18 cellular contexts compared by ENCODE assay signal in the genomic region with DNA sequence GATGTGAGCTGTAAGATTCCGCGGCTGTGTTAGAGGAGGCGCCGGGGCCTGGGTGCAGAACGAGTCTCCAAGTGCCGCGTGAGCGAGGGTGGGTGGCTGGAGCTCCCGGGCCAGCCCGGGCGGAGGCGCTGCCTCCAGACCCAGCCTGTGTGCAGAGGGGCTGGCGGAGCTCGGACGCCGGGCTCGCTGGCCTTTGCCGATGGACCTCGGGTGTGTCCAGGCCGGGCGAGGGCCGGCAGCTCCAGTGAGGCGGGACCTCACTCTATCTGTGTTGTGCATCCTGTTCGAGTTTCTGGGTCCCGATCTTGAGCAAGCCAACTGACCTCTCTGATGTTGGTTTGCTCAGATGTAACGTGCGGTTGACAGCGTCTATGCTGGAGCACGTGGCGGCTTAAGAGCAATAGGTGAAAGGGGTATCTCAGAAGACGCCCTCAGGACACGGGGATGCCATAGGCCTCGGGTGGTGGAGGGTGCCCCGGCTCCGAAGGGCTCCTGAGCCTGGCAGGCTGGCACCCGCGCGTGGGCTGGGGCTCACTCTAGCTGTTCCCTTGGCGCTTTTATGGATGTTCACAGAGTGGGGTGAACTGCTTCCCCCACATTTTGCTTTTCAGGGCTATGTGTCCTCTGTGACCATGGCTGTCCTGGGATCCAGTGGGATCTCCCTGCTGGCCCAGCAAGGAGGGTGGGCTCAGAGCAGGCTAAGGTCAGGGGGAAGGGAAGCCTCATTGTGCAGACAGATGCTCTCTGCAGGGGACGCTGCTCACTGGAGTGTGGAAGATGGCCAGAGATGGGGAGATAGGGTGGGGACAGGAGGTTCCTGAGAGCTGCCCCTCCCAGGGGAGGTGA.
DNase-seq lines count a peak whose midpoint lies in the region; ATAC-seq and TF ChIP-seq lines count a peak whose summit lies in the region.
"Had no signal": no experiment of that assay in that cellular context is flagged by ENCODE, and none has a peak within 500 bp of the region (broad histone marks: within the 10 kb centered on the region; RNA-seq: fewer than 3 reads in every experiment).

No MANE protein-coding gene starts in this region.

- H3K4me1 ChIP-seq in lung (ENCODE audit: control insufficient read depth in 2 of 2, insufficient read depth in 2 of 2, low read length in 2 of 2) (no peaks in the 10 kb centered on the region), testis (no peaks in the 10 kb centered on the region)
- H3K4me1 ChIP-seq: A549, Peyer's patch had no signal

- POLR2A ChIA-PET in activated CD4-positive, alpha-beta memory T cell treated with anti-CD3 and anti-CD28 coated beads, Interleukin-2, amount 10 ng/mL, durations not matched to agents 7 days and 5 days (lab: Charles Lee): no interaction called here
- POLR2A ChIA-PET in activated CD4-positive, alpha-beta memory T cell treated with anti-CD3 and anti-CD28 coated beads for 36 hours (lab: Charles Lee): no interaction called here

- DNase-seq in activated CD4-positive, alpha-beta memory T cell treated with anti-CD3 and anti-CD28 coated beads, Interleukin-2, amount 10 ng/mL, durations not matched to agents 7 days and 5 days: peak; percentile 9
- no peak for DNase-seq in activated CD4-positive, alpha-beta memory T cell treated with anti-CD3 and anti-CD28 coated beads for 36 hours
- peak; percentile 4 for DNase-seq in activated T-helper 2 cell treated with anti-CD3 and anti-CD28 coated beads, Interferon-gamma antibody, Interleukin-2, Interleukin-4, amounts not matched to agents 10 μg/mL and 5 μg/mL and 100 μg/mL, durations not matched to agents 14 hours and 24 hours and 36 hours (ENCODE audit: low spot score)
- no peak for DNase-seq in lung (ENCODE audit: low spot score)
- peak; percentile 8 for DNase-seq in testis
- DNase-seq in activated gamma-delta T cell treated with Interleukin-2 at 50 U/mL for 16 hours: no peak
- DNase-seq in GM13976 (ENCODE audit: low spot score): no peak
- DNase-seq in pons (ENCODE audit: low spot score): no peak
- DNase-seq: activated CD4-positive, alpha-beta T cell treated with anti-CD3 and anti-CD28 coated beads, Interleukin-2, amount 50 U/mL, for 4 hours; amniotic stem cell; central memory CD4-positive, alpha-beta T cell; MV-4-11; NCI-H2171; stimulated activated CD4-positive, alpha-beta T cell treated with anti-CD3 and anti-CD28 coated beads, Interleukin-4, amount 100 ng/mL, for 1 hour had no signal

- H3K27me3 Mint-ChIP-seq in activated CD4-positive, alpha-beta memory T cell treated with anti-CD3 and anti-CD28 coated beads, Interleukin-2, amount 10 ng/mL, durations not matched to agents 7 days and 5 days: no peaks in the 10 kb centered on the region
- peaks cover 8% of the 10 kb centered on the region for H3K27me3 Mint-ChIP-seq in activated CD4-positive, alpha-beta memory T cell treated with anti-CD3 and anti-CD28 coated beads for 36 hours
- no peaks in the 10 kb centered on the region for H3K27me3 Mint-ChIP-seq in activated T-helper 2 cell treated with anti-CD3 and anti-CD28 coated beads, Interferon-gamma antibody, Interleukin-2, Interleukin-4, amounts not matched to agents 10 μg/mL and 5 μg/mL and 100 μg/mL, durations not matched to agents 14 hours and 24 hours and 36 hours (ENCODE audit: low read depth)

- CTCF ChIA-PET in activated CD4-positive, alpha-beta memory T cell treated with anti-CD3 and anti-CD28 coated beads, Interleukin-2, amount 10 ng/mL, durations not matched to agents 7 days and 5 days (lab: Charles Lee): no interaction called here
- CTCF ChIA-PET in activated CD4-positive, alpha-beta memory T cell treated with anti-CD3 and anti-CD28 coated beads for 36 hours (lab: Charles Lee): no interaction called here

- H3K4me1 Mint-ChIP-seq in activated CD4-positive, alpha-beta memory T cell treated with anti-CD3 and anti-CD28 coated beads, Interleukin-2, amount 10 ng/mL, durations not matched to agents 7 days and 5 days: peaks cover 2% of the 10 kb centered on the region
- H3K4me1 Mint-ChIP-seq in activated CD4-positive, alpha-beta memory T cell treated with anti-CD3 and anti-CD28 coated beads for 36 hours (ENCODE audit: low read depth): peaks cover 6% of the 10 kb centered on the region
- H3K4me1 Mint-ChIP-seq in activated T-helper 2 cell treated with anti-CD3 and anti-CD28 coated beads, Interferon-gamma antibody, Interleukin-2, Interleukin-4, amounts not matched to agents 10 μg/mL and 5 μg/mL and 100 μg/mL, durations not matched to agents 14 hours and 24 hours and 36 hours (ENCODE audit: low read depth): no peaks in the 10 kb centered on the region

- peak; percentile 27 for ATAC-seq in lung (ENCODE audit: insufficient read depth, low FRiP score)
- ATAC-seq: A549 had no signal

- H3K27ac ChIP-seq in lung (ENCODE audit: low read depth in 1 of 2, low read length in 1 of 2) (no peak overlapping the region), testis (no peak overlapping the region)
- H3K27ac ChIP-seq: A549, C4-2B, Peyer's patch had no signal

- no peak overlapping the region for H3K27ac Mint-ChIP-seq in activated CD4-positive, alpha-beta memory T cell treated with anti-CD3 and anti-CD28 coated beads, Interleukin-2, amount 10 ng/mL, durations not matched to agents 7 days and 5 days
- H3K27ac Mint-ChIP-seq in activated CD4-positive, alpha-beta memory T cell treated with anti-CD3 and anti-CD28 coated beads for 36 hours: no peak overlapping the region
- no peak overlapping the region for H3K27ac Mint-ChIP-seq in activated T-helper 2 cell treated with anti-CD3 and anti-CD28 coated beads, Interferon-gamma antibody, Interleukin-2, Interleukin-4, amounts not matched to agents 10 μg/mL and 5 μg/mL and 100 μg/mL, durations not matched to agents 14 hours and 24 hours and 36 hours
- H3K27ac Mint-ChIP-seq: activated T-helper 1 cell treated with anti-CD3 and anti-CD28 coated beads, Interleukin-12 subunit alpha, Interleukin-12 subunit beta, Interleukin-2, Interleukin-4 antibody, amounts not matched to agents 30 ng/mL and 10 ng/mL and 1 ng/mL, durations not matched to agents 14 hours and 24 hours and 36 hours had no signal

- H3K9me3 ChIP-seq in lung (ENCODE audit: control insufficient read depth in 2 of 2, insufficient read depth in 1 of 2, low read length in 1 of 2): peaks cover 0 to 6% of the 10 kb centered on the region in 2 donors
- no peaks in the 10 kb centered on the region for H3K9me3 ChIP-seq in testis
- H3K9me3 ChIP-seq: A549, Peyer's patch had no signal

- TF ChIP-seq POLR2A in testis (IDR thresholded peaks at IDR 0.05): no peak

- H3K4me3 ChIP-seq in lung (no peak overlapping the region), testis (no peak overlapping the region)
- H3K4me3 ChIP-seq: A549, Peyer's patch had no signal

- no peaks in the 10 kb centered on the region for H3K36me3 Mint-ChIP-seq in activated CD4-positive, alpha-beta memory T cell treated with anti-CD3 and anti-CD28 coated beads, Interleukin-2, amount 10 ng/mL, durations not matched to agents 7 days and 5 days (ENCODE audit: low read depth)
- H3K36me3 Mint-ChIP-seq in activated CD4-positive, alpha-beta memory T cell treated with anti-CD3 and anti-CD28 coated beads for 36 hours: no peaks in the 10 kb centered on the region
- no peaks in the 10 kb centered on the region for H3K36me3 Mint-ChIP-seq in activated T-helper 2 cell treated with anti-CD3 and anti-CD28 coated beads, Interferon-gamma antibody, Interleukin-2, Interleukin-4, amounts not matched to agents 10 μg/mL and 5 μg/mL and 100 μg/mL, durations not matched to agents 14 hours and 24 hours and 36 hours (ENCODE audit: low read depth)

- H3K36me3 ChIP-seq in lung (ENCODE audit: control insufficient read depth in 2 of 2, insufficient read depth in 2 of 2, low read length in 2 of 2): no peaks in the 10 kb centered on the region
- H3K36me3 ChIP-seq in testis (ENCODE audit: low read depth, missing control alignments): no peaks in the 10 kb centered on the region
- H3K36me3 ChIP-seq: Peyer's patch had no signal

- H3K27me3 ChIP-seq in lung (ENCODE audit: control insufficient read depth, insufficient read depth) (peaks cover 2% of the 10 kb centered on the region), testis (no peaks in the 10 kb centered on the region)
- H3K27me3 ChIP-seq: Peyer's patch had no signal

- no peak for TF ChIP-seq CTCF in lung (IDR thresholded peaks at IDR 0.05; ENCODE audit: control extremely low read depth, extremely low read depth)
- TF ChIP-seq CTCF in testis (IDR thresholded peaks at IDR 0.05): no peak
- TF ChIP-seq CTCF in GM13976 (IDR thresholded peaks at IDR 0.05; ENCODE audit: borderline replicate concordance, control extremely low read depth, extremely low read depth, insufficient read depth, missing control alignments): no peak

- no peaks in the 10 kb centered on the region for H3K9me3 Mint-ChIP-seq in activated CD4-positive, alpha-beta memory T cell treated with anti-CD3 and anti-CD28 coated beads, Interleukin-2, amount 10 ng/mL, durations not matched to agents 7 days and 5 days
- no peaks in the 10 kb centered on the region for H3K9me3 Mint-ChIP-seq in activated CD4-positive, alpha-beta memory T cell treated with anti-CD3 and anti-CD28 coated beads for 36 hours
- H3K9me3 Mint-ChIP-seq in activated T-helper 2 cell treated with anti-CD3 and anti-CD28 coated beads, Interferon-gamma antibody, Interleukin-2, Interleukin-4, amounts not matched to agents 10 μg/mL and 5 μg/mL and 100 μg/mL, durations not matched to agents 14 hours and 24 hours and 36 hours: no peaks in the 10 kb centered on the region
- H3K9me3 Mint-ChIP-seq: activated T-helper 1 cell treated with anti-CD3 and anti-CD28 coated beads, Interleukin-12 subunit alpha, Interleukin-12 subunit beta, Interleukin-2, Interleukin-4 antibody, amounts not matched to agents 30 ng/mL and 10 ng/mL and 1 ng/mL, durations not matched to agents 14 hours and 24 hours and 36 hours had no signal

- intact Hi-C loops in activated CD4-positive, alpha-beta memory T cell treated with anti-CD3 and anti-CD28 coated beads for 36 hours (cut with micrococcal nuclease): loop anchor here (10.0 kb wide), 1 partner anchor 75 kb away; a partner anchor contains a TSS
- intact Hi-C loops in activated T-helper 2 cell treated with anti-CD3 and anti-CD28 coated beads, Interferon-gamma antibody, Interleukin-2, Interleukin-4, amounts not matched to agents 10 μg/mL and 5 μg/mL and 100 μg/mL, durations not matched to agents 14 hours and 24 hours and 36 hours (cut with micrococcal nuclease): no loop called here
- intact Hi-C loops in testis (cut with DNase I; ENCODE audit: low total_unique reads): no loop called here

- in situ Hi-C loops in GM13976 (cut with MboI; ENCODE audit: low sequenced_read_pairs, unreplicated experiment): loop anchor here (25.0 kb wide), 1 partner anchor 282 kb away; no protein-coding TSS in a partner anchor

- no peak overlapping the region for H3K4me3 Mint-ChIP-seq in activated CD4-positive, alpha-beta memory T cell treated with anti-CD3 and anti-CD28 coated beads, Interleukin-2, amount 10 ng/mL, durations not matched to agents 7 days and 5 days
- no peak overlapping the region for H3K4me3 Mint-ChIP-seq in activated CD4-positive, alpha-beta memory T cell treated with anti-CD3 and anti-CD28 coated beads for 36 hours
- H3K4me3 Mint-ChIP-seq in activated T-helper 2 cell treated with anti-CD3 and anti-CD28 coated beads, Interferon-gamma antibody, Interleukin-2, Interleukin-4, amounts not matched to agents 10 μg/mL and 5 μg/mL and 100 μg/mL, durations not matched to agents 14 hours and 24 hours and 36 hours (ENCODE audit: low read depth): no peak overlapping the region
- H3K4me3 Mint-ChIP-seq: activated T-helper 1 cell treated with anti-CD3 and anti-CD28 coated beads, Interleukin-12 subunit alpha, Interleukin-12 subunit beta, Interleukin-2, Interleukin-4 antibody, amounts not matched to agents 30 ng/mL and 10 ng/mL and 1 ng/mL, durations not matched to agents 14 hours and 24 hours and 36 hours had no signal

- WGBS in lung, 2 donors: 86 to 91% methylated on average over 40 of the region's 40 CpGs
- WGBS in testis, 2 donors: 80% methylated on average over 17 to 40 of the region's 40 CpGs

Comparison
In these comparisons a context has a peak if more than half of its experiments do, and no peak if none do; other contexts are left out.
1. DNase-seq: peak in activated CD4-positive, alpha-beta memory T cell treated with anti-CD3 and anti-CD28 coated beads, Interleukin-2, amount 10 ng/mL, durations not matched to agents 7 days and 5 days (single experiment), activated T-helper 2 cell treated with anti-CD3 and anti-CD28 coated beads, Interferon-gamma antibody, Interleukin-2, Interleukin-4, amounts not matched to agents 10 μg/mL and 5 μg/mL and 100 μg/mL, durations not matched to agents 14 hours and 24 hours and 36 hours (single experiment) and testis (single experiment); none in activated CD4-positive, alpha-beta memory T cell treated with anti-CD3 and anti-CD28 coated beads for 36 hours (single experiment), lung (single experiment), activated gamma-delta T cell treated with Interleukin-2 at 50 U/mL for 16 hours (single experiment), GM13976 (single experiment) and pons (single experiment).